In genomic region chr9:93807166-93808013, GRCh38 we compare ENCODE assay signal across 19 cellular contexts.
DNase-seq lines count a peak whose midpoint lies in the region; ATAC-seq and TF ChIP-seq lines count a peak whose summit lies in the region.
"Had no signal": no experiment of that assay in that cellular context is flagged by ENCODE, and none has a peak within 500 bp of the region (broad histone marks: within the 10 kb centered on the region; RNA-seq: fewer than 3 reads in every experiment).

No MANE protein-coding gene starts in this region.

- peak overlapping the region; percentile 90 for H2BK15ac ChIP-seq in neuronal stem cell (ENCODE audit: low read length)

- peak overlapping the region; percentile 50 for H3K18ac ChIP-seq in neuronal stem cell (ENCODE audit: low read length)

- no peak for ATAC-seq in natural killer cell
- ATAC-seq in Right ventricle myocardium superior (ENCODE audit: poor library complexity) = no peak
- ATAC-seq: GM12878, Panc1 had no signal

- no CpG with 5 or more reads among the region's 14 CpGs for WGBS in neuronal stem cell (ENCODE audit: extremely low coverage in 2 of 2, insufficient read length in 2 of 2, insufficient replicate concordance in 1 of 2), 2 donors

- no peak overlapping the region for H2BK12ac ChIP-seq in neuronal stem cell (ENCODE audit: low read length)

- H3K27me3 Mint-ChIP-seq in natural killer cell (ENCODE audit: low read depth in 2 of 2) = peaks cover 5 to 6% of the 10 kb centered on the region in 2 donors

- TF ChIP-seq CTCF in NB4 (IDR thresholded peaks at IDR 0.05; ENCODE audit: low read depth, low read length) (no peak), Peyer's patch (IDR thresholded peaks at IDR 0.05) (no peak), natural killer cell (IDR thresholded peaks at IDR 0.05) (no peak), GM13977 (IDR thresholded peaks at IDR 0.05; ENCODE audit: extremely low read depth, insufficient read depth, missing control alignments) (no peak)

- H2AK5ac ChIP-seq in neuronal stem cell (ENCODE audit: low read depth, low read length) = no peak overlapping the region

- H4K8ac ChIP-seq in neuronal stem cell (ENCODE audit: low read depth, low read length) = peak overlapping the region; percentile 68

- H3K4me3 ChIP-seq in NB4 (ENCODE audit: low read depth, low read length) = no peak overlapping the region
- no peak overlapping the region for H3K4me3 ChIP-seq in Peyer's patch
- H3K4me3 ChIP-seq in neuronal stem cell (ENCODE audit: low read length in 2 of 2) = no peak overlapping the region
- H3K4me3 ChIP-seq: ascending aorta, GM12878 had no signal

- no peak overlapping the region for H2BK5ac ChIP-seq in neuronal stem cell (ENCODE audit: low read length)

- no peak overlapping the region for H3K14ac ChIP-seq in neuronal stem cell (ENCODE audit: low read length)

- peak overlapping the region; percentile 24 for H3K9ac ChIP-seq in neuronal stem cell (ENCODE audit: low read depth, low read length, poor library complexity)

- H3K79me1 ChIP-seq in neuronal stem cell (ENCODE audit: low read depth, low read length) = no peaks in the 10 kb centered on the region

- peaks cover 2 to 3% of the 10 kb centered on the region in 2 donors for H3K9me3 Mint-ChIP-seq in natural killer cell
- H3K9me3 Mint-ChIP-seq: activated naive CD4-positive, alpha-beta T cell treated with anti-CD3 and anti-CD28 coated beads, Interleukin-2, amount 10 ng/mL, durations not matched to agents 7 days and 5 days had no signal

- intact Hi-C loops in natural killer cell (cut with micrococcal nuclease) = no loop called here
- intact Hi-C loops in Right ventricle myocardium superior (cut with DNase I) = no loop called here

- no peak overlapping the region for H3K4me3 Mint-ChIP-seq in natural killer cell
- H3K4me3 Mint-ChIP-seq: activated naive CD4-positive, alpha-beta T cell treated with anti-CD3 and anti-CD28 coated beads, Interleukin-2, amount 10 ng/mL, durations not matched to agents 7 days and 5 days; nephron had no signal

- H3K23ac ChIP-seq in neuronal stem cell (ENCODE audit: low read depth, low read length, poor library complexity) = peak overlapping the region; percentile 25

- no peaks in the 10 kb centered on the region for H3K4me1 ChIP-seq in Peyer's patch
- H3K4me1 ChIP-seq in neuronal stem cell (ENCODE audit: control insufficient read depth in 2 of 2, insufficient read depth in 1 of 2, low read depth in 1 of 2, low read length in 2 of 2) = peaks cover 0 to 8% of the 10 kb centered on the region in 2 donors
- H3K4me1 ChIP-seq: ascending aorta had no signal

- H3K27me3 ChIP-seq in Peyer's patch = no peaks in the 10 kb centered on the region
- H3K27me3 ChIP-seq in neuronal stem cell (ENCODE audit: control insufficient read depth in 3 of 3, insufficient read depth in 3 of 3, low read depth in 1 of 3, low read length in 3 of 3) = peaks cover 0 to 5% (median 0%) of the 10 kb centered on the region in 3 experiments
- H3K27me3 ChIP-seq: ascending aorta had no signal

- TF ChIP-seq POLR2A in NB4 (IDR thresholded peaks at IDR 0.05; ENCODE audit: extremely low read depth, insufficient read length) = no peak
- no peak for TF ChIP-seq POLR2A in Peyer's patch (IDR thresholded peaks at IDR 0.05)

- H3K9me3 ChIP-seq in Peyer's patch (no peaks in the 10 kb centered on the region), neuronal stem cell (replicated peaks in 1 of 2; ENCODE audit: control insufficient read depth in 2 of 2, insufficient read depth in 1 of 2, low read depth in 1 of 2, low read length in 2 of 2) (no peaks in the 10 kb centered on the region)
- H3K9me3 ChIP-seq: ascending aorta had no signal

- H4K91ac ChIP-seq in neuronal stem cell (ENCODE audit: low read depth, low read length, poor library complexity) = no peak overlapping the region

- no peak overlapping the region for H3K4me2 ChIP-seq in neuronal stem cell (ENCODE audit: insufficient read depth, low read length, poor library complexity, severe bottlenecking)

- H2BK120ac ChIP-seq in neuronal stem cell (ENCODE audit: low read depth, low read length) = peak overlapping the region; percentile 67

- H2AFZ ChIP-seq in neuronal stem cell (ENCODE audit: low read length) = no peak overlapping the region

- DNase-seq in NB4 (ENCODE audit: low read depth) (peak; percentile 17), NCI-H2081 treated with DMSO at 0.1 percent for 48 hours (lab: John Stamatoyannopoulos, UW) (peak; percentile 60), Peyer's patch (peak in 2 of 3 donors; percentile 26 to 32), neuronal stem cell (ENCODE audit: low spot score) (no peak), natural killer cell (no peak), GM13977 (ENCODE audit: low spot score) (no peak), SIG-M5 (lab: John Stamatoyannopoulos, UW) (no peak), Right ventricle myocardium superior (no peak)
- DNase-seq: activated naive CD4-positive, alpha-beta T cell treated with anti-CD3 and anti-CD28 coated beads, Interleukin-2, amount 10 ng/mL, durations not matched to agents 7 days and 5 days; AML-193; Calu3; hypothalamus; mesendoderm; NCI-H1694 treated with DMSO at 0.1 percent for 48 hours; NCI-H510A had no signal

- H3K36me3 Mint-ChIP-seq in natural killer cell = no peaks in the 10 kb centered on the region
- H3K36me3 Mint-ChIP-seq: activated naive CD4-positive, alpha-beta T cell treated with anti-CD3 and anti-CD28 coated beads, Interleukin-2, amount 10 ng/mL, durations not matched to agents 7 days and 5 days had no signal

- no peak overlapping the region for H3K4ac ChIP-seq in neuronal stem cell (ENCODE audit: low read length)

- no peaks in the 10 kb centered on the region for H3K4me1 Mint-ChIP-seq in natural killer cell
- H3K4me1 Mint-ChIP-seq: activated naive CD4-positive, alpha-beta T cell treated with anti-CD3 and anti-CD28 coated beads, Interleukin-2, amount 10 ng/mL, durations not matched to agents 7 days and 5 days had no signal

- in situ Hi-C loops in GM13977 (cut with MboI; ENCODE audit: low pct_unique_long_range_greater_than_20kb, low sequenced_read_pairs, unreplicated experiment) = no loop called here

- H3K36me3 ChIP-seq in Peyer's patch (no peaks in the 10 kb centered on the region), neuronal stem cell (replicated peaks in 1 of 2; ENCODE audit: control insufficient read depth in 2 of 2, insufficient read depth in 2 of 2, low read length in 2 of 2) (no peaks in the 10 kb centered on the region)
- H3K36me3 ChIP-seq: ascending aorta had no signal

- H3K27ac ChIP-seq in Peyer's patch (no peak overlapping the region), neuronal stem cell (replicated peaks; ENCODE audit: low read length) (no peak overlapping the region)
- H3K27ac ChIP-seq: ascending aorta had no signal

- H3K27ac Mint-ChIP-seq in natural killer cell = no peak overlapping the region
- H3K27ac Mint-ChIP-seq: activated naive CD4-positive, alpha-beta T cell treated with anti-CD3 and anti-CD28 coated beads, Interleukin-2, amount 10 ng/mL, durations not matched to agents 7 days and 5 days; nephron had no signal

Comparison
In these comparisons a context has a peak if more than half of its experiments do, and no peak if none do; other contexts are left out.
1. DNase-seq: peak in NB4 (single experiment), NCI-H2081 treated with DMSO at 0.1 percent for 48 hours (single experiment) and Peyer's patch (2 of 3); none in neuronal stem cell (single experiment), natural killer cell (single experiment), GM13977 (single experiment), SIG-M5 (single experiment) and Right ventricle myocardium superior (single experiment).